Comparison of ENCODE assay signal across 21 cellular contexts in the genomic region with DNA sequence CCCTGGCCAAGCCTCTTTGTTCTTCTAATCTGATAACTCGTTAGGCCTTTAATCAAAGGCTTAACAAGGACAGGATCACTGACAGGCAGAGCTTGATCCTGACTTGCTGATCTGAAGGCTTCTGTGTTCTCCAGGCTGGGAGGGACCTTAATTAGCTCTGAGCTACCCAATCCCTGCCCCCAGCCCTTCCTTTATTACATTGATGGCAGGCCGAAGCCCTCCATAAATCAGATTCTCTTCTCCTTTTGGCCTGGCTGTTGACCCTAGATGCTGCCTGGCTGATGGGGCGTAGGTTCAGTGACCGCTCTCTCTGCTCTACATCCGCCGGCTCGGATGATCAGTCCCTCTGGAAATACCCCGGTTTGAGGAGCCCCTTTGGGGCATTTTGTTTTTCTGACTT. TPM values are rescaled to one million over a fixed set of nuclear protein-coding genes. Genes with fewer than 3 reads are reported as not detected.
DNase-seq lines count a peak whose midpoint lies in the region; ATAC-seq, FAIRE-seq and TF ChIP-seq lines count a peak whose summit lies in the region.
"Had no signal": no experiment of that assay in that cellular context is flagged by ENCODE, and none has a peak within 500 bp of the region (broad histone marks: within the 10 kb centered on the region; RNA-seq: fewer than 3 reads in every experiment).

No MANE protein-coding gene starts in this region.

- H2AFZ ChIP-seq in HepG2 (ENCODE audit: low read length) (no peak overlapping the region), OCI-LY7 (ENCODE audit: low read length) (no peak overlapping the region)

- no peak overlapping the region for H3K9ac ChIP-seq in HepG2 (ENCODE audit: insufficient read depth, low read depth, low read length)
- H3K9ac ChIP-seq: KMS-11 had no signal

- no peak for DNase-seq in activated naive CD4-positive, alpha-beta T cell treated with anti-CD3 and anti-CD28 coated beads for 36 hours
- no peak for DNase-seq in central memory CD8-positive, alpha-beta T cell (ENCODE audit: low spot score in 2 of 2)
- DNase-seq in mesothelial cell of epicardium (ENCODE audit: low spot score in 2 of 2, unreplicated experiment in 2 of 2), result no peak
- no peak for DNase-seq in HepG2 (ENCODE audit: low spot score)
- no peak for DNase-seq in activated CD4-positive, alpha-beta T cell treated with anti-CD3 and anti-CD28 coated beads, Interleukin-2, amount 50 U/mL, for 4 hours
- no peak for DNase-seq in OCI-LY7 (ENCODE audit: low spot score)
- DNase-seq: Calu3; CD4-positive, alpha-beta memory T cell; DMS79 treated with DMSO at 0.1 percent for 48 hours; NCI-H1417; NCI-H187; NCI-H2227 treated with DMSO at 0.1 percent for 48 hours; NCI-H510A treated with DMSO at 0.1 percent for 48 hours; NCI-H774; PC-3; RPMI8226; SIG-M5 had no signal

- peaks cover 24% of the 10 kb centered on the region for H3K4me1 Mint-ChIP-seq in activated naive CD4-positive, alpha-beta T cell treated with anti-CD3 and anti-CD28 coated beads, Interleukin-2, amount 50 U/mL, for 24 hours
- peaks cover 24% of the 10 kb centered on the region for H3K4me1 Mint-ChIP-seq in activated naive CD4-positive, alpha-beta T cell treated with anti-CD3 and anti-CD28 coated beads for 36 hours (ENCODE audit: low read depth)
- H3K4me1 Mint-ChIP-seq in central memory CD8-positive, alpha-beta T cell, result peaks cover 25% of the 10 kb centered on the region
- H3K4me1 Mint-ChIP-seq in mesothelial cell of epicardium, result peaks cover 26% of the 10 kb centered on the region

- TF ChIP-seq CTCF in mesothelial cell of epicardium (IDR thresholded peaks at IDR 0.05; ENCODE audit: unreplicated experiment) (no peak), HepG2 (CRISPR knock-in tag; IDR thresholded peaks at IDR 0.05) (no peak), OCI-LY7 (conservative IDR thresholded peaks at IDR 0.05; ENCODE audit: low read length) (no peak)

- TF ChIP-seq EP300 in HepG2 (IDR thresholded peaks at IDR 0.05; ENCODE audit: low read depth in 2 of 2, low read length in 2 of 2), result no peak
- no peak for TF ChIP-seq EP300 in HepG2 (CRISPR knock-in tag; IDR thresholded peaks at IDR 0.05; ENCODE audit: borderline replicate concordance)

- intact Hi-C loops in activated naive CD4-positive, alpha-beta T cell treated with anti-CD3 and anti-CD28 coated beads for 36 hours (cut with micrococcal nuclease), result no loop called here
- intact Hi-C loops in HepG2 (cut with micrococcal nuclease; ENCODE audit: unreplicated experiment) (no loop called here), OCI-LY7 (cut with micrococcal nuclease; ENCODE audit: unreplicated experiment) (no loop called here)

- H4K20me1 ChIP-seq in HepG2 (ENCODE audit: insufficient read depth, low read length) (no peaks in the 10 kb centered on the region), OCI-LY7 (ENCODE audit: insufficient read depth, low read length) (no peaks in the 10 kb centered on the region)

- peak overlapping the region; percentile 44 for H3K27ac Mint-ChIP-seq in activated naive CD4-positive, alpha-beta T cell treated with anti-CD3 and anti-CD28 coated beads, Interleukin-2, amount 50 U/mL, for 24 hours
- H3K27ac Mint-ChIP-seq in activated naive CD4-positive, alpha-beta T cell treated with anti-CD3 and anti-CD28 coated beads for 36 hours, result no peak overlapping the region
- peak overlapping the region; percentile 46 for H3K27ac Mint-ChIP-seq in central memory CD8-positive, alpha-beta T cell (ENCODE audit: low read depth)
- peak overlapping the region; percentile 55 for H3K27ac Mint-ChIP-seq in mesothelial cell of epicardium

- H3K4me3 Mint-ChIP-seq in activated naive CD4-positive, alpha-beta T cell treated with anti-CD3 and anti-CD28 coated beads, Interleukin-2, amount 50 U/mL, for 24 hours, result no peak overlapping the region
- no peak overlapping the region for H3K4me3 Mint-ChIP-seq in activated naive CD4-positive, alpha-beta T cell treated with anti-CD3 and anti-CD28 coated beads for 36 hours
- no peak overlapping the region for H3K4me3 Mint-ChIP-seq in central memory CD8-positive, alpha-beta T cell
- H3K4me3 Mint-ChIP-seq in mesothelial cell of epicardium, result no peak overlapping the region
- H3K4me3 Mint-ChIP-seq: CD4-positive, alpha-beta memory T cell had no signal

- H3K79me2 ChIP-seq in HepG2 (ENCODE audit: insufficient read depth, low read length), result no peaks in the 10 kb centered on the region
- H3K79me2 ChIP-seq in OCI-LY7 (ENCODE audit: insufficient read depth, low read depth, low read length), result no peaks in the 10 kb centered on the region

- H3K36me3 ChIP-seq in HepG2 (replicated peaks in 1 of 2; ENCODE audit: control insufficient read depth in 1 of 2, insufficient read depth in 2 of 2, low read length in 2 of 2) (peaks cover 19 to 63% of the 10 kb centered on the region in 2 experiments; a peak in 4 of 5 replicates), OCI-LY7 (ENCODE audit: insufficient read depth, low read length) (peaks cover 15% of the 10 kb centered on the region; the same call in 1 of the 2 replicates)

- in situ Hi-C loops in HepG2 (cut with HindIII; ENCODE audit: extremely low pct_ligation_motif_present, low pct_unique_long_range_greater_than_20kb), result no loop called here

- H3K9me3 ChIP-seq in HepG2 (ENCODE audit: low read length) (no peaks in the 10 kb centered on the region), OCI-LY7 (ENCODE audit: low read length) (no peaks in the 10 kb centered on the region)

- no peaks in the 10 kb centered on the region for H3K9me3 Mint-ChIP-seq in activated naive CD4-positive, alpha-beta T cell treated with anti-CD3 and anti-CD28 coated beads, Interleukin-2, amount 50 U/mL, for 24 hours
- no peaks in the 10 kb centered on the region for H3K9me3 Mint-ChIP-seq in activated naive CD4-positive, alpha-beta T cell treated with anti-CD3 and anti-CD28 coated beads for 36 hours
- no peaks in the 10 kb centered on the region for H3K9me3 Mint-ChIP-seq in central memory CD8-positive, alpha-beta T cell
- H3K9me3 Mint-ChIP-seq in mesothelial cell of epicardium, result no peaks in the 10 kb centered on the region
- H3K9me3 Mint-ChIP-seq: CD4-positive, alpha-beta memory T cell had no signal

- no peak for FAIRE-seq in HepG2 (lab: Jason Lieb, UNC)

- no peaks in the 10 kb centered on the region for H3K27me3 ChIP-seq in HepG2 (ENCODE audit: control insufficient read depth in 1 of 2, insufficient read depth in 2 of 2, low read length in 2 of 2)

- H3K4me2 ChIP-seq in HepG2 (ENCODE audit: low read depth, low read length) (no peak overlapping the region), OCI-LY7 (ENCODE audit: low read length) (no peak overlapping the region)
- H3K4me2 ChIP-seq: KMS-11 had no signal

- H3K9me2 ChIP-seq in OCI-LY7 (ENCODE audit: insufficient read depth, low read length), result no peaks in the 10 kb centered on the region

- TF ChIP-seq POLR2A in HepG2 (IDR thresholded peaks at IDR 0.05; ENCODE audit: insufficient read depth in 1 of 2, low read depth in 2 of 2, low read length in 2 of 2), result no peak

- CTCF ChIA-PET in activated naive CD4-positive, alpha-beta T cell treated with anti-CD3 and anti-CD28 coated beads for 36 hours (lab: Charles Lee), result interaction anchor here (1.5 to 1.9 kb wide), 2 partner anchors 11 to 230 kb away, joined by 4 to 7 read pairs; a partner anchor contains a TSS
- CTCF ChIA-PET in HepG2 (lab: Yijun Ruan, JAX; ENCODE audit: low intra/inter-chr PET ratio, low total read pairs), result no interaction called here
- CTCF ChIA-PET in OCI-LY7 (lab: Charles Lee; ENCODE audit: unreplicated experiment), result no interaction called here

- H3K4me3 ChIP-seq in HepG2 (replicated peaks in 1 of 3; ENCODE audit: insufficient read depth in 1 of 3, low read depth in 2 of 3, low read length in 3 of 3) (no peak overlapping the region), OCI-LY7 (ENCODE audit: low read depth, low read length, poor library complexity, severe bottlenecking) (no peak overlapping the region)

- no peak for TF ChIP-seq RAD21 in HepG2 (CRISPR knock-in tag; IDR thresholded peaks at IDR 0.05)

- H3K4me1 ChIP-seq in HepG2 (ENCODE audit: insufficient read depth, low read length), result no peaks in the 10 kb centered on the region
- H3K4me1 ChIP-seq in OCI-LY7 (ENCODE audit: insufficient read depth, low read length, poor library complexity, severe bottlenecking), result no peaks in the 10 kb centered on the region

- BruUV-seq in HepG2 (replicated peaks; lab: Mats Ljungman, UMichigan), result no TSS peak
- BruUV-seq in OCI-LY7 (replicated peaks; lab: Mats Ljungman, UMichigan), result no TSS peak

- no peak overlapping the region for H3K27ac ChIP-seq in HepG2 (ENCODE audit: extremely low read length, insufficient read depth, low read length)
- H3K27ac ChIP-seq in OCI-LY7 (ENCODE audit: low read depth, low read length, poor library complexity, severe bottlenecking), result no peak overlapping the region
- H3K27ac ChIP-seq: 22Rv1, KMS-11 had no signal

- WGBS in HepG2 (ENCODE audit: low lambda C conversion rate), result over 99% methylated on average over 8 of the region's 8 CpGs

- POLR2A ChIA-PET in HepG2 (lab: Yijun Ruan, JAX), result no interaction called here
- POLR2A ChIA-PET in OCI-LY7 (lab: Charles Lee), result interaction anchor here (0.6 to 1.9 kb wide), 3 partner anchors 11 to 384 kb away, joined by 3 to 6 read pairs (median 3); no protein-coding TSS in a partner anchor

- H3K27me3 Mint-ChIP-seq in activated naive CD4-positive, alpha-beta T cell treated with anti-CD3 and anti-CD28 coated beads, Interleukin-2, amount 50 U/mL, for 24 hours, result no peaks in the 10 kb centered on the region
- no peaks in the 10 kb centered on the region for H3K27me3 Mint-ChIP-seq in activated naive CD4-positive, alpha-beta T cell treated with anti-CD3 and anti-CD28 coated beads for 36 hours (ENCODE audit: low read depth)
- no peaks in the 10 kb centered on the region for H3K27me3 Mint-ChIP-seq in central memory CD8-positive, alpha-beta T cell
- H3K27me3 Mint-ChIP-seq in mesothelial cell of epicardium (ENCODE audit: low read depth), result no peaks in the 10 kb centered on the region
- H3K27me3 Mint-ChIP-seq: CD4-positive, alpha-beta memory T cell had no signal

- no peak for ATAC-seq in central memory CD8-positive, alpha-beta T cell (replicated peaks; ENCODE audit: extremely low read depth, poor library complexity, severe bottlenecking)
- ATAC-seq in HepG2 (no peak), HG02759 (IDR thresholded peaks at IDR 0.05; ENCODE audit: unreplicated experiment) (no peak)
- ATAC-seq: PC-3 had no signal

- peaks cover 31% of the 10 kb centered on the region for H3K36me3 Mint-ChIP-seq in activated naive CD4-positive, alpha-beta T cell treated with anti-CD3 and anti-CD28 coated beads, Interleukin-2, amount 50 U/mL, for 24 hours
- H3K36me3 Mint-ChIP-seq in activated naive CD4-positive, alpha-beta T cell treated with anti-CD3 and anti-CD28 coated beads for 36 hours (ENCODE audit: low read depth), result peaks cover 27% of the 10 kb centered on the region
- H3K36me3 Mint-ChIP-seq in central memory CD8-positive, alpha-beta T cell (ENCODE audit: insufficient read depth), result peaks cover 41% of the 10 kb centered on the region
- peaks cover 13% of the 10 kb centered on the region for H3K36me3 Mint-ChIP-seq in mesothelial cell of epicardium

RNA-seq across cellular contexts. Expression of a gene that starts 10.2 kb away (rescaled TPM):
- total RNA-seq in activated naive CD4-positive, alpha-beta T cell treated with anti-CD3 and anti-CD28 coated beads for 36 hours, result 100 to 1,000 TPM; 296 to 311 TPM
- total RNA-seq in mesothelial cell of epicardium, result 49.4 to 58.6 TPM (median 51.7 TPM) in 3 replicates
- total RNA-seq in HepG2 (2016; rRNA removed; fragmentation: Illumina TruSeq; extraction: Trizol), result 108 and 168 TPM in 2 replicates
- 9.2 and 12.3 TPM in 2 replicates for total RNA-seq in HepG2 (2016; cell fraction: cytosol; rRNA removed; fragmentation: Illumina TruSeq; extraction: Trizol; ENCODE audit: low read depth)
- 109 and 177 TPM in 2 replicates for total RNA-seq in HepG2 (2016; cell fraction: insoluble cytoplasmic fraction; rRNA removed; fragmentation: Illumina TruSeq; extraction: Trizol)
- 21.5 and 26.6 TPM in 2 replicates for total RNA-seq in HepG2 (2016; cell fraction: membrane; rRNA removed; fragmentation: Illumina TruSeq; extraction: Trizol)
- 49.7 and 51.5 TPM in 2 replicates for total RNA-seq in HepG2 (2016; cell fraction: nucleus; rRNA removed; fragmentation: Illumina TruSeq; extraction: Trizol)
- polyA plus RNA-seq in HepG2 (2011; rRNA removed), result 11.8 and 17.3 TPM in 2 replicates
- 12.7 and 13.8 TPM in 2 replicates for polyA plus RNA-seq in HepG2 (2011; cell fraction: cytosol; rRNA removed)
- 6.5 and 8.2 TPM in 2 replicates for polyA plus RNA-seq in HepG2 (2011; cell fraction: nucleus; rRNA removed)
- 20.3 and 37.0 TPM in 2 replicates for polyA plus RNA-seq in HepG2 (2012)
- 4.7 and 4.8 TPM in 2 replicates for polyA plus RNA-seq in HepG2 (2016; cell fraction: cytosol; fragmentation: Illumina TruSeq; extraction: Trizol; ENCODE audit: low read depth)
- 110 and 120 TPM in 2 replicates for polyA plus RNA-seq in HepG2 (2016; cell fraction: insoluble cytoplasmic fraction; fragmentation: Illumina TruSeq; extraction: Trizol; ENCODE audit: low read depth)
- polyA plus RNA-seq in HepG2 (2016; cell fraction: membrane; fragmentation: Illumina TruSeq; extraction: Trizol; ENCODE audit: low read depth), result 10.4 and 12.0 TPM in 2 replicates
- polyA plus RNA-seq in HepG2 (2016; cell fraction: nucleus; fragmentation: Illumina TruSeq; extraction: Trizol; ENCODE audit: insufficient read depth, low read depth), result 40.5 and 42.7 TPM in 2 replicates
- polyA minus RNA-seq in HepG2 (2011; rRNA and poly(A)+ RNA removed; ENCODE audit: low replicate concordance), result 76.9 and 614 TPM in 2 replicates
- 23.6 and 31.9 TPM in 2 replicates for polyA minus RNA-seq in HepG2 (2011; cell fraction: cytosol; rRNA and poly(A)+ RNA removed)
- 23.6 and 25.0 TPM in 2 replicates for polyA minus RNA-seq in HepG2 (2011; cell fraction: nucleus; rRNA and poly(A)+ RNA removed)
- total RNA-seq in OCI-LY7 (2014; rRNA removed; shearing (Covaris generic)), result 122 and 123 TPM in 2 replicates
- total RNA-seq in OCI-LY7 (2022), result 162 and 163 TPM in 2 replicates
